8 cellular contexts compared by ENCODE assay signal in the genomic region with DNA sequence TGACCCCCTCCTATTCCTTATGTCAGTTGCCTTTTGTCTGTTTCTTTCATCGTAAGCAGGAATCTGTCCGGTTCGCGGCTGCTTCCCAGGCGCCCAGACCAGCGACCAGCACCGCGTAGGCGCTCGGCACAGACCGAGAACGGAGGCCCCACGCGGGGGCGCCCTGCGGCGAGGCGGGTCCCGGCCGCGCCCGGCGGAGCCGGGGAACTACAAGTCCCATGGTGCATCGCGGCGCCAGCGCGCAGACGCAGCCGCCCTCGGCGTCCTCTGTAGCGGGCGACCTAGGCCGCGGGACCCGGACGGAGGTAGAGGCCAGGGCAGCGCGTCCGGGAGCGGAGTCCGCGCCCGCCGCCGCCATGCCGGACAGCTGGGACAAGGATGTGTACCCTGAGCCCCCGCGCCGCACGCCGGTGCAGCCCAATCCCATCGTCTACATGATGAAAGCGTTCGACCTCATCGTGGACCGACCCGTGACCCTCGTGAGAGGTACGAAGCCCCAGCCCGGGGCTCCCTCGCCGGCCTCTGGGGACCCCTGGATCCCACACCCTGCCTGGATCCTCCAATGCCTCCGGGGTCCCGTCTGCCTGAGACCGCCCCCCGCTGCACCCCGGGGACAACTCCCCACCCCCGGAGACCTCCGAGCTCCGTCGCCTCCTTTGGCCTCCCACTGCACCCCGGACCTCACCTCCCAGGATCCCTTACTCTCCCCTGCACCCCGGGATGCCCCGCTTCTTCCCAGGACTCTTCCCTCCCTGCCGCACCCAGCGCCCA. TPM values are rescaled to one million over a fixed set of nuclear protein-coding genes. Genes with fewer than 3 reads are reported as not detected.
DNase-seq lines count a peak whose midpoint lies in the region; ATAC-seq, FAIRE-seq and TF ChIP-seq lines count a peak whose summit lies in the region.

TSS of gene NDUFB10 (plus strand) at position 270 of the 771 bp plus-strand sequence. CDS start at position 357, 87 bp downstream.

- ATAC-seq in HG03469 (IDR thresholded peaks at IDR 0.05; ENCODE audit: unreplicated experiment) = peak; percentile 46
- ATAC-seq in activated CD8-positive, alpha-beta T cell treated with anti-CD3 and anti-CD28 coated beads, Interleukin-2, amount 10 ng/mL, durations not matched to agents 7 days and 5 days = peak; percentile 76
- peak; percentile 91 for ATAC-seq in memory B cell (ENCODE audit: low read depth)

- FAIRE-seq in GM19239 (lab: Jason Lieb, UNC) = peak; percentile 87

- peak within 1 kb of the TSS; percentile 95 for H3K4me3 Mint-ChIP-seq in activated CD8-positive, alpha-beta T cell treated with anti-CD3 and anti-CD28 coated beads, Interleukin-2, amount 10 ng/mL, durations not matched to agents 7 days and 5 days
- H3K4me3 Mint-ChIP-seq in memory B cell = peak within 1 kb of the TSS; percentile 96

- CTCF ChIA-PET in activated CD8-positive, alpha-beta T cell treated with anti-CD3 and anti-CD28 coated beads, Interleukin-2, amount 10 ng/mL, durations not matched to agents 7 days and 5 days (lab: Charles Lee) = interaction anchor here (1.4 kb wide), 1 partner anchor 16 kb away, joined by 4 read pairs; the partner anchor contains the start of gene MSRB1

- no peaks in the 10 kb centered on the region for H3K27me3 Mint-ChIP-seq in activated CD8-positive, alpha-beta T cell treated with anti-CD3 and anti-CD28 coated beads, Interleukin-2, amount 10 ng/mL, durations not matched to agents 7 days and 5 days (ENCODE audit: low read depth)
- no peaks in the 10 kb centered on the region for H3K27me3 Mint-ChIP-seq in memory B cell

- H3K36me3 Mint-ChIP-seq in activated CD8-positive, alpha-beta T cell treated with anti-CD3 and anti-CD28 coated beads, Interleukin-2, amount 10 ng/mL, durations not matched to agents 7 days and 5 days (ENCODE audit: low read depth) = peaks cover 41% of the 10 kb centered on the region
- H3K36me3 Mint-ChIP-seq in memory B cell = peaks cover 9% of the 10 kb centered on the region

- POLR2A ChIA-PET in activated CD8-positive, alpha-beta T cell treated with anti-CD3 and anti-CD28 coated beads, Interleukin-2, amount 10 ng/mL, durations not matched to agents 7 days and 5 days (lab: Charles Lee) = interaction anchor here (1.0 to 2.5 kb wide), 4 partner anchors 9 to 190 kb away, joined by 3 to 19 read pairs (median 8); partner anchors contain the start of genes MSRB1 and TBL3

- H3K4me1 Mint-ChIP-seq in activated CD8-positive, alpha-beta T cell treated with anti-CD3 and anti-CD28 coated beads, Interleukin-2, amount 10 ng/mL, durations not matched to agents 7 days and 5 days (ENCODE audit: low read depth) = peaks cover 45% of the 10 kb centered on the region
- peaks cover 35% of the 10 kb centered on the region for H3K4me1 Mint-ChIP-seq in memory B cell

- peak; percentile 95 for TF ChIP-seq CTCF in C4-2B (conservative IDR thresholded peaks at IDR 0.05)

- H3K9me3 Mint-ChIP-seq in activated CD8-positive, alpha-beta T cell treated with anti-CD3 and anti-CD28 coated beads, Interleukin-2, amount 10 ng/mL, durations not matched to agents 7 days and 5 days (ENCODE audit: insufficient read depth) = no peaks in the 10 kb centered on the region
- no peaks in the 10 kb centered on the region for H3K9me3 Mint-ChIP-seq in memory B cell

- H3K27ac Mint-ChIP-seq in activated CD8-positive, alpha-beta T cell treated with anti-CD3 and anti-CD28 coated beads, Interleukin-2, amount 10 ng/mL, durations not matched to agents 7 days and 5 days = peak within 1 kb of the TSS; percentile 95
- peak within 1 kb of the TSS; percentile 92 for H3K27ac Mint-ChIP-seq in memory B cell

- H3K27ac ChIP-seq in C4-2B = peak within 1 kb of the TSS; percentile 97

- DNase-seq in GM19239 (ENCODE audit: insufficient read length, low spot score) = peak; percentile 93
- DNase-seq in NCI-H82 (lab: John Stamatoyannopoulos, UW) = peak; percentile 94
- DNase-seq in activated CD8-positive, alpha-beta T cell treated with anti-CD3 and anti-CD28 coated beads, Interleukin-2, amount 10 ng/mL, durations not matched to agents 7 days and 5 days = peak; percentile 92
- peak; percentile 84 for DNase-seq in effector CD8-positive, alpha-beta T cell (lab: John Stamatoyannopoulos, UW)
- DNase-seq in memory B cell (ENCODE audit: low spot score in 2 of 2) = peak; percentile 93 to 97
- DNase-seq in stimulated activated CD8-positive, alpha-beta memory T cell treated with anti-CD3 and anti-CD28 coated beads, Interleukin-12 subunit alpha, Interleukin-12 subunit beta, amount 100 ng/mL, for 4 hours (ENCODE audit: low read depth) = peak; percentile 84

RNA-seq across cellular contexts. Expression of gene NDUFB10, which starts in this region (rescaled TPM):
- 100 to 1,000 TPM; 141 to 147 TPM for total RNA-seq in activated CD8-positive, alpha-beta T cell treated with anti-CD3 and anti-CD28 coated beads, Interleukin-2, amount 10 ng/mL, durations not matched to agents 7 days and 5 days

Comparison
In these comparisons a context has a peak if more than half of its experiments do, and no peak if none do; other contexts are left out.
1. Peak in every context shown above with its lines: DNase-seq, ATAC-seq and H3K27ac ChIP-seq.